In genomic region chr18:33195795-33196194, GRCh38 we compare ENCODE assay signal across 26 cellular contexts.
"Had no signal": no experiment of that assay in that cellular context is flagged by ENCODE, and none has a peak within 500 bp of the region (broad histone marks: within the 10 kb centered on the region; RNA-seq: fewer than 3 reads in every experiment).

No MANE protein-coding gene starts in this region.

- H3K27ac Mint-ChIP-seq: mesothelial cell of epicardium; naive B cell; natural killer cell; stimulated activated effector memory CD8-positive, alpha-beta T cell treated with anti-CD3 and anti-CD28 coated beads, Interleukin-12 subunit alpha, Interleukin-12 subunit beta, amount 100 ng/mL, for 72 hours; stimulated activated naive CD8-positive, alpha-beta T cell treated with anti-CD3 and anti-CD28 coated beads, Interleukin-15, Interleukin-2, amounts not matched to agents 100 ng/mL and 50 ng/mL, for 24 hours had no signal

- H3K4me1 ChIP-seq: left ventricle myocardium inferior, pancreas, prostate gland, sigmoid colon, spleen, tibial nerve, upper lobe of left lung, vagina had no signal

- H3K27me3 ChIP-seq: pancreas, sigmoid colon, spleen, tibial nerve, upper lobe of left lung, vagina had no signal

- ATAC-seq: left colon; natural killer cell; pancreas; right cardiac atrium; stimulated activated effector memory CD8-positive, alpha-beta T cell treated with anti-CD3 and anti-CD28 coated beads, Interleukin-12 subunit alpha, Interleukin-12 subunit beta, amount 100 ng/mL, for 72 hours had no signal

- H3K4me3 ChIP-seq: left ventricle myocardium inferior, lung, pancreas, prostate gland, sigmoid colon, spleen, tibial nerve, upper lobe of left lung, vagina had no signal

- DNase-seq: hypothalamus; kidney glomerular epithelial cell; left colon; left ventricle myocardium inferior; mesendoderm; naive B cell; natural killer cell; nucleus accumbens; pancreas; posterior cingulate gyrus; retina; right cardiac atrium; sigmoid colon; small intestine; spleen; stimulated activated CD4-positive, alpha-beta T cell treated with anti-CD3 and anti-CD28 coated beads, Interleukin-4, amount 100 ng/mL, for 24 hours; stimulated activated naive CD4-positive, alpha-beta T cell; substantia nigra; upper lobe of left lung had no signal

- H3K9me3 Mint-ChIP-seq: mesothelial cell of epicardium; naive B cell; stimulated activated naive CD8-positive, alpha-beta T cell treated with anti-CD3 and anti-CD28 coated beads, Interleukin-15, Interleukin-2, amounts not matched to agents 100 ng/mL and 50 ng/mL, for 24 hours had no signal

- H3K27me3 Mint-ChIP-seq: stimulated activated naive CD8-positive, alpha-beta T cell treated with anti-CD3 and anti-CD28 coated beads, Interleukin-15, Interleukin-2, amounts not matched to agents 100 ng/mL and 50 ng/mL, for 24 hours had no signal

- H3K36me3 Mint-ChIP-seq: mesothelial cell of epicardium; naive B cell; natural killer cell; stimulated activated effector memory CD8-positive, alpha-beta T cell treated with anti-CD3 and anti-CD28 coated beads, Interleukin-12 subunit alpha, Interleukin-12 subunit beta, amount 100 ng/mL, for 72 hours had no signal

- H3K4me1 Mint-ChIP-seq: mesothelial cell of epicardium; naive B cell; natural killer cell; stimulated activated effector memory CD8-positive, alpha-beta T cell treated with anti-CD3 and anti-CD28 coated beads, Interleukin-12 subunit alpha, Interleukin-12 subunit beta, amount 100 ng/mL, for 72 hours had no signal

- H3K36me3 ChIP-seq: left ventricle myocardium inferior, pancreas, prostate gland, sigmoid colon, spleen, tibial nerve, upper lobe of left lung, vagina had no signal

- H3K9me3 ChIP-seq: left ventricle myocardium inferior, pancreas, prostate gland, sigmoid colon, spleen, tibial nerve, upper lobe of left lung, vagina had no signal

- H3K4me3 Mint-ChIP-seq: mesothelial cell of epicardium; naive B cell; natural killer cell; stimulated activated effector memory CD8-positive, alpha-beta T cell treated with anti-CD3 and anti-CD28 coated beads, Interleukin-12 subunit alpha, Interleukin-12 subunit beta, amount 100 ng/mL, for 72 hours; stimulated activated naive CD8-positive, alpha-beta T cell treated with anti-CD3 and anti-CD28 coated beads, Interleukin-15, Interleukin-2, amounts not matched to agents 100 ng/mL and 50 ng/mL, for 24 hours had no signal
